Comparison of ENCODE assay signal across 1 cellular context in the genomic region with DNA sequence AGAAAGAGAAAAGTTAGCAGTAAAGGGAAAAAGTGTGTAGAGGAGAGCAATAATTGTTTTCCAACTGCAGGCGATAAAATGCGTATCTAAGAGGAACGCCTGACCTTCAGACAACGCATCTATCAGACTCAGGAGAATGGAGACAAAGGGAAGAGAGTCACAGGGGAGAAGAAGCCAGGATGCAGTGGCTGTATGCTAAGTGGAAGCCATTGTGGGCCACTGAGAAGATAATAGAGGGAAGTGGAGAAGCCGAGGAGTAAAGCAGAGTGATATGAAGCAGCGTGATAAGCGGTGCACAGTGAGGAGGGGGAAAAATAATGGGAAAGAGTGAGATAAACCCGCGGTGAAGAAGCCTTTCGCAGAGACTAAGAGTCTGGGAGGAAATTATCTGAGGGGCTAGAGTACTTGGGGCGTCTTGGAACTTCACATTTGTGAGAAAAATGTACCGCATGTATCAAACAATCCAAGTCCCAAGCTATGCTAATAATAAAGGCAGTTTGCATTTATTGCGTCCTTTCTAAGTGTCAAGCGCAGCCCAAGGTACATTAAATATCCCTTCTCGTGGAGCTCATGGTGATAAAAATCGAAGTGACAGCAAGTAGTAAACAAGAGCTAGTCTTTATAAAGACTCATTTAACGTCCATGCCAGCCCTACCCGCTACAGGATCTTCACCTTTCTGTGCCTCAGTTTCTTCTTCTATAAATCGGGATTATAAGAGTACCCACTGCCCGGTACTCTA.
A peak's percentile ranks its signal among the peaks of the same experiment; 100 is the strongest.
TF ChIP-seq lines count a peak whose summit lies in the region.

No MANE protein-coding gene starts in this region.

TF ChIP-seq in K562, 482 proteins besides CTCF, POLR2A, EP300 and RAD21 (continued from another document):
- 0 out of 2 replicates have a peak, but pooled peaks have one; percentile 24 for TF ChIP-seq DPF2 (IDR thresholded peaks at IDR 0.05)
- TF ChIP-seq, protein P1, sequence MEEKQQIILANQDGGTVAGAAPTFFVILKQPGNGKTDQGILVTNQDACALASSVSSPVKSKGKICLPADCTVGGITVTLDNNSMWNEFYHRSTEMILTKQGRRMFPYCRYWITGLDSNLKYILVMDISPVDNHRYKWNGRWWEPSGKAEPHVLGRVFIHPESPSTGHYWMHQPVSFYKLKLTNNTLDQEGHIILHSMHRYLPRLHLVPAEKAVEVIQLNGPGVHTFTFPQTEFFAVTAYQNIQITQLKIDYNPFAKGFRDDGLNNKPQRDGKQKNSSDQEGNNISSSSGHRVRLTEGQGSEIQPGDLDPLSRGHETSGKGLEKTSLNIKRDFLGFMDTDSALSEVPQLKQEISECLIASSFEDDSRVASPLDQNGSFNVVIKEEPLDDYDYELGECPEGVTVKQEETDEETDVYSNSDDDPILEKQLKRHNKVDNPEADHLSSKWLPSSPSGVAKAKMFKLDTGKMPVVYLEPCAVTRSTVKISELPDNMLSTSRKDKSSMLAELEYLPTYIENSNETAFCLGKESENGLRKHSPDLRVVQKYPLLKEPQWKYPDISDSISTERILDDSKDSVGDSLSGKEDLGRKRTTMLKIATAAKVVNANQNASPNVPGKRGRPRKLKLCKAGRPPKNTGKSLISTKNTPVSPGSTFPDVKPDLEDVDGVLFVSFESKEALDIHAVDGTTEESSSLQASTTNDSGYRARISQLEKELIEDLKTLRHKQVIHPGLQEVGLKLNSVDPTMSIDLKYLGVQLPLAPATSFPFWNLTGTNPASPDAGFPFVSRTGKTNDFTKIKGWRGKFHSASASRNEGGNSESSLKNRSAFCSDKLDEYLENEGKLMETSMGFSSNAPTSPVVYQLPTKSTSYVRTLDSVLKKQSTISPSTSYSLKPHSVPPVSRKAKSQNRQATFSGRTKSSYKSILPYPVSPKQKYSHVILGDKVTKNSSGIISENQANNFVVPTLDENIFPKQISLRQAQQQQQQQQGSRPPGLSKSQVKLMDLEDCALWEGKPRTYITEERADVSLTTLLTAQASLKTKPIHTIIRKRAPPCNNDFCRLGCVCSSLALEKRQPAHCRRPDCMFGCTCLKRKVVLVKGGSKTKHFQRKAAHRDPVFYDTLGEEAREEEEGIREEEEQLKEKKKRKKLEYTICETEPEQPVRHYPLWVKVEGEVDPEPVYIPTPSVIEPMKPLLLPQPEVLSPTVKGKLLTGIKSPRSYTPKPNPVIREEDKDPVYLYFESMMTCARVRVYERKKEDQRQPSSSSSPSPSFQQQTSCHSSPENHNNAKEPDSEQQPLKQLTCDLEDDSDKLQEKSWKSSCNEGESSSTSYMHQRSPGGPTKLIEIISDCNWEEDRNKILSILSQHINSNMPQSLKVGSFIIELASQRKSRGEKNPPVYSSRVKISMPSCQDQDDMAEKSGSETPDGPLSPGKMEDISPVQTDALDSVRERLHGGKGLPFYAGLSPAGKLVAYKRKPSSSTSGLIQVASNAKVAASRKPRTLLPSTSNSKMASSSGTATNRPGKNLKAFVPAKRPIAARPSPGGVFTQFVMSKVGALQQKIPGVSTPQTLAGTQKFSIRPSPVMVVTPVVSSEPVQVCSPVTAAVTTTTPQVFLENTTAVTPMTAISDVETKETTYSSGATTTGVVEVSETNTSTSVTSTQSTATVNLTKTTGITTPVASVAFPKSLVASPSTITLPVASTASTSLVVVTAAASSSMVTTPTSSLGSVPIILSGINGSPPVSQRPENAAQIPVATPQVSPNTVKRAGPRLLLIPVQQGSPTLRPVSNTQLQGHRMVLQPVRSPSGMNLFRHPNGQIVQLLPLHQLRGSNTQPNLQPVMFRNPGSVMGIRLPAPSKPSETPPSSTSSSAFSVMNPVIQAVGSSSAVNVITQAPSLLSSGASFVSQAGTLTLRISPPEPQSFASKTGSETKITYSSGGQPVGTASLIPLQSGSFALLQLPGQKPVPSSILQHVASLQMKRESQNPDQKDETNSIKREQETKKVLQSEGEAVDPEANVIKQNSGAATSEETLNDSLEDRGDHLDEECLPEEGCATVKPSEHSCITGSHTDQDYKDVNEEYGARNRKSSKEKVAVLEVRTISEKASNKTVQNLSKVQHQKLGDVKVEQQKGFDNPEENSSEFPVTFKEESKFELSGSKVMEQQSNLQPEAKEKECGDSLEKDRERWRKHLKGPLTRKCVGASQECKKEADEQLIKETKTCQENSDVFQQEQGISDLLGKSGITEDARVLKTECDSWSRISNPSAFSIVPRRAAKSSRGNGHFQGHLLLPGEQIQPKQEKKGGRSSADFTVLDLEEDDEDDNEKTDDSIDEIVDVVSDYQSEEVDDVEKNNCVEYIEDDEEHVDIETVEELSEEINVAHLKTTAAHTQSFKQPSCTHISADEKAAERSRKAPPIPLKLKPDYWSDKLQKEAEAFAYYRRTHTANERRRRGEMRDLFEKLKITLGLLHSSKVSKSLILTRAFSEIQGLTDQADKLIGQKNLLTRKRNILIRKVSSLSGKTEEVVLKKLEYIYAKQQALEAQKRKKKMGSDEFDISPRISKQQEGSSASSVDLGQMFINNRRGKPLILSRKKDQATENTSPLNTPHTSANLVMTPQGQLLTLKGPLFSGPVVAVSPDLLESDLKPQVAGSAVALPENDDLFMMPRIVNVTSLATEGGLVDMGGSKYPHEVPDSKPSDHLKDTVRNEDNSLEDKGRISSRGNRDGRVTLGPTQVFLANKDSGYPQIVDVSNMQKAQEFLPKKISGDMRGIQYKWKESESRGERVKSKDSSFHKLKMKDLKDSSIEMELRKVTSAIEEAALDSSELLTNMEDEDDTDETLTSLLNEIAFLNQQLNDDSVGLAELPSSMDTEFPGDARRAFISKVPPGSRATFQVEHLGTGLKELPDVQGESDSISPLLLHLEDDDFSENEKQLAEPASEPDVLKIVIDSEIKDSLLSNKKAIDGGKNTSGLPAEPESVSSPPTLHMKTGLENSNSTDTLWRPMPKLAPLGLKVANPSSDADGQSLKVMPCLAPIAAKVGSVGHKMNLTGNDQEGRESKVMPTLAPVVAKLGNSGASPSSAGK (IDR thresholded peaks at IDR 0.05) = peak; percentile 70
- peak; percentile 71; the same call in 1 of the 2 replicates for TF ChIP-seq L3MBTL2 (IDR thresholded peaks at IDR 0.05)
- no peak for TF ChIP-seq SMARCA5 (IDR thresholded peaks at IDR 0.05)
- no peak for TF ChIP-seq RBFOX2 (IDR thresholded peaks at IDR 0.05; ENCODE audit: low read depth, low read length)
- TF ChIP-seq U2AF2 (optimal IDR thresholded peaks at IDR 0.05; ENCODE audit: low read depth, low read length) = no peak
- no peak for TF ChIP-seq TRIM24 (IDR thresholded peaks at IDR 0.05)
- no peak for TF ChIP-seq CBX5 (IDR thresholded peaks at IDR 0.05; ENCODE audit: borderline replicate concordance, low read depth)
- no peak for TF ChIP-seq ZNF57 (CRISPR knock-in tag; IDR thresholded peaks at IDR 0.05)
- TF ChIP-seq, protein P2, sequence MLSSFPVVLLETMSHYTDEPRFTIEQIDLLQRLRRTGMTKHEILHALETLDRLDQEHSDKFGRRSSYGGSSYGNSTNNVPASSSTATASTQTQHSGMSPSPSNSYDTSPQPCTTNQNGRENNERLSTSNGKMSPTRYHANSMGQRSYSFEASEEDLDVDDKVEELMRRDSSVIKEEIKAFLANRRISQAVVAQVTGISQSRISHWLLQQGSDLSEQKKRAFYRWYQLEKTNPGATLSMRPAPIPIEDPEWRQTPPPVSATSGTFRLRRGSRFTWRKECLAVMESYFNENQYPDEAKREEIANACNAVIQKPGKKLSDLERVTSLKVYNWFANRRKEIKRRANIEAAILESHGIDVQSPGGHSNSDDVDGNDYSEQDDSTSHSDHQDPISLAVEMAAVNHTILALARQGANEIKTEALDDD (IDR thresholded peaks at IDR 0.05) = no peak
- TF ChIP-seq HNRNPLL (IDR thresholded peaks at IDR 0.05; ENCODE audit: low read depth, low read length, poor library complexity, severe bottlenecking) = peak; percentile 12
